15 cellular contexts compared by ENCODE assay signal in genomic region chr14:24317141-24317927, GRCh38. TPM values are rescaled to one million over a fixed set of nuclear protein-coding genes. Genes with fewer than 3 reads are reported as not detected.
DNase-seq lines count a peak whose midpoint lies in the region; ATAC-seq and TF ChIP-seq lines count a peak whose summit lies in the region.
"Had no signal": no experiment of that assay in that cellular context is flagged by ENCODE, and none has a peak within 500 bp of the region (broad histone marks: within the 10 kb centered on the region; RNA-seq: fewer than 3 reads in every experiment).

No MANE protein-coding gene starts in this region.

- H4K5ac ChIP-seq in IMR-90 (ENCODE audit: low read depth, low read length) = no peak overlapping the region

- no peaks in the 10 kb centered on the region for H3K36me3 ChIP-seq in IMR-90 (ENCODE audit: control insufficient read depth, insufficient read depth, low read length)

- H3K36me3 Mint-ChIP-seq in activated T-cell treated with anti-CD3 and anti-CD28 coated beads, Interleukin-2, amount 50 U/mL, for 24 hours (ENCODE audit: low read depth) = peaks cover 28% of the 10 kb centered on the region
- peaks cover 24% of the 10 kb centered on the region for H3K36me3 Mint-ChIP-seq in effector memory CD8-positive, alpha-beta T cell (ENCODE audit: insufficient read depth)
- peaks cover 2% of the 10 kb centered on the region for H3K36me3 Mint-ChIP-seq in stimulated activated effector memory CD8-positive, alpha-beta T cell treated with anti-CD3 and anti-CD28 coated beads, Interleukin-12 subunit alpha, Interleukin-12 subunit beta, amount 100 ng/mL, for 72 hours

- peaks cover 43% of the 10 kb centered on the region for H3K27me3 ChIP-seq in IMR-90 (ENCODE audit: control insufficient read depth, insufficient read depth, low read length)

- H4K20me1 ChIP-seq in IMR-90 (ENCODE audit: insufficient read depth, low read length) = no peaks in the 10 kb centered on the region

- CTCF ChIA-PET in IMR-90 (lab: Yijun Ruan, JAX) = no interaction called here

- peak overlapping the region; percentile 69 for H3K27ac Mint-ChIP-seq in activated T-cell treated with anti-CD3 and anti-CD28 coated beads, Interleukin-2, amount 50 U/mL, for 24 hours
- peak overlapping the region; percentile 11 to 15 for H3K27ac Mint-ChIP-seq in effector memory CD8-positive, alpha-beta T cell
- peak overlapping the region; percentile 65 for H3K27ac Mint-ChIP-seq in stimulated activated effector memory CD8-positive, alpha-beta T cell treated with anti-CD3 and anti-CD28 coated beads, Interleukin-12 subunit alpha, Interleukin-12 subunit beta, amount 100 ng/mL, for 72 hours
- H3K27ac Mint-ChIP-seq: activated CD8-positive, alpha-beta memory T cell treated with anti-CD3 and anti-CD28 coated beads, Interleukin-2, amount 10 ng/mL, durations not matched to agents 7 days and 5 days had no signal

- no peak for TF ChIP-seq RAD21 in IMR-90 (IDR thresholded peaks at IDR 0.05; ENCODE audit: low read length)

- H2BK20ac ChIP-seq in IMR-90 (ENCODE audit: low read depth, low read length) = no peak overlapping the region

- H3K9me3 Mint-ChIP-seq in activated T-cell treated with anti-CD3 and anti-CD28 coated beads, Interleukin-2, amount 50 U/mL, for 24 hours = no peaks in the 10 kb centered on the region
- no peaks in the 10 kb centered on the region for H3K9me3 Mint-ChIP-seq in effector memory CD8-positive, alpha-beta T cell
- no peaks in the 10 kb centered on the region for H3K9me3 Mint-ChIP-seq in stimulated activated effector memory CD8-positive, alpha-beta T cell treated with anti-CD3 and anti-CD28 coated beads, Interleukin-12 subunit alpha, Interleukin-12 subunit beta, amount 100 ng/mL, for 72 hours

- H3K79me1 ChIP-seq in IMR-90 (ENCODE audit: low read depth in 1 of 2, low read length in 2 of 2) = no peaks in the 10 kb centered on the region

- H2AFZ ChIP-seq in IMR-90 (replicated peaks; ENCODE audit: low read length, poor library complexity) = no peak overlapping the region

- no peak overlapping the region for H3K18ac ChIP-seq in IMR-90 (ENCODE audit: low read depth, low read length)

- no peaks in the 10 kb centered on the region for H3K4me1 ChIP-seq in IMR-90 (ENCODE audit: control insufficient read depth, insufficient read depth, low read length)

- 100% methylated on average over 1 of the region's 3 CpGs; no CpG with 5 or more reads in 1 of the 2 experiments for WGBS in IMR-90 (ENCODE audit: extremely low coverage in 2 of 2, insufficient read length in 1 of 2), 2 experiments

- peaks cover 6% of the 10 kb centered on the region for H3K9me1 ChIP-seq in IMR-90 (ENCODE audit: insufficient read depth, low read length)

- no peak overlapping the region for H3K4me2 ChIP-seq in IMR-90 (ENCODE audit: low read depth, low read length)

- BruUV-seq in IMR-90 (replicated peaks; lab: Mats Ljungman, UMichigan) = no TSS peak

- H3K23ac ChIP-seq in IMR-90 (ENCODE audit: low read depth, low read length) = no peak overlapping the region

- no peak overlapping the region for H2BK120ac ChIP-seq in IMR-90 (ENCODE audit: low read depth, low read length)

- H3K14ac ChIP-seq in IMR-90 (replicated peaks; ENCODE audit: low read depth, low read length) = no peak overlapping the region

- no peak overlapping the region for H3K27ac ChIP-seq in IMR-90 (ENCODE audit: insufficient read depth, low read length)

- no peak overlapping the region for H2AK5ac ChIP-seq in IMR-90 (ENCODE audit: low read depth, low read length)

- intact Hi-C loops in IMR-90 (cut with micrococcal nuclease) = no loop called here

- dilution Hi-C loops in IMR-90 (cut with HindIII; ENCODE audit: low sequenced_read_pairs, unreplicated experiment) = no loop called here

- H2BK5ac ChIP-seq in IMR-90 (ENCODE audit: low read depth, low read length, poor library complexity, severe bottlenecking) = no peak overlapping the region

- no peak overlapping the region for H4K91ac ChIP-seq in IMR-90 (ENCODE audit: insufficient read depth, low read depth, low read length)

- in situ Hi-C loops in IMR-90 (cut with MboI; ENCODE audit: low sequenced_read_pairs) = no loop called here

- POLR2A ChIA-PET in IMR-90 (lab: Charles Lee; ENCODE audit: unreplicated experiment) = no interaction called here

- H2AK9ac ChIP-seq in IMR-90 (replicated peaks; ENCODE audit: low read depth, low read length, poor library complexity) = peak overlapping the region; percentile 79

- no peak overlapping the region for H3K9ac ChIP-seq in IMR-90 (ENCODE audit: low read depth, low read length)

- H3K4me3 Mint-ChIP-seq in activated T-cell treated with anti-CD3 and anti-CD28 coated beads, Interleukin-2, amount 50 U/mL, for 24 hours = no peak overlapping the region
- no peak overlapping the region for H3K4me3 Mint-ChIP-seq in effector memory CD8-positive, alpha-beta T cell
- H3K4me3 Mint-ChIP-seq in stimulated activated effector memory CD8-positive, alpha-beta T cell treated with anti-CD3 and anti-CD28 coated beads, Interleukin-12 subunit alpha, Interleukin-12 subunit beta, amount 100 ng/mL, for 72 hours = no peak overlapping the region
- H3K4me3 Mint-ChIP-seq: activated CD8-positive, alpha-beta memory T cell treated with anti-CD3 and anti-CD28 coated beads, Interleukin-2, amount 10 ng/mL, durations not matched to agents 7 days and 5 days had no signal

- H3K4me1 Mint-ChIP-seq in activated T-cell treated with anti-CD3 and anti-CD28 coated beads, Interleukin-2, amount 50 U/mL, for 24 hours (ENCODE audit: low read depth) = peaks cover 45% of the 10 kb centered on the region
- peaks cover 40% of the 10 kb centered on the region in 2 donors for H3K4me1 Mint-ChIP-seq in effector memory CD8-positive, alpha-beta T cell (ENCODE audit: low read depth in 2 of 2)
- H3K4me1 Mint-ChIP-seq in stimulated activated effector memory CD8-positive, alpha-beta T cell treated with anti-CD3 and anti-CD28 coated beads, Interleukin-12 subunit alpha, Interleukin-12 subunit beta, amount 100 ng/mL, for 72 hours = peaks cover 46% of the 10 kb centered on the region

- no peak for TF ChIP-seq CTCF in IMR-90 (conservative IDR thresholded peaks at IDR 0.05; ENCODE audit: low read depth, low read length)

- no peak overlapping the region for H3K56ac ChIP-seq in IMR-90 (ENCODE audit: extremely low read depth, insufficient read depth, low read length)

- ATAC-seq in IMR-90 (ENCODE audit: low read depth) (no peak), HG03095 (IDR thresholded peaks at IDR 0.05; ENCODE audit: unreplicated experiment) (no peak)
- no peak for ATAC-seq in effector memory CD8-positive, alpha-beta T cell (replicated peaks)
- ATAC-seq in stimulated activated effector memory CD8-positive, alpha-beta T cell treated with anti-CD3 and anti-CD28 coated beads, Interleukin-12 subunit alpha, Interleukin-12 subunit beta, amount 100 ng/mL, for 72 hours = no peak
- ATAC-seq: activated CD8-positive, alpha-beta memory T cell treated with anti-CD3 and anti-CD28 coated beads, Interleukin-2, amount 10 ng/mL, durations not matched to agents 7 days and 5 days had no signal

- no peaks in the 10 kb centered on the region for H3K9me3 ChIP-seq in IMR-90 (ENCODE audit: control insufficient read depth, insufficient read depth, low read length)
- H3K9me3 ChIP-seq: left ventricle myocardium inferior had no signal

- no peak overlapping the region for H3K4me3 ChIP-seq in IMR-90 (ENCODE audit: insufficient read depth, low read depth, low read length)

- H3K4ac ChIP-seq in IMR-90 (ENCODE audit: low read depth, low read length) = no peak overlapping the region

- H4K8ac ChIP-seq in IMR-90 (ENCODE audit: low read depth in 2 of 2, low read length in 2 of 2) = no peak overlapping the region

- H3K27me3 Mint-ChIP-seq in activated T-cell treated with anti-CD3 and anti-CD28 coated beads, Interleukin-2, amount 50 U/mL, for 24 hours = no peaks in the 10 kb centered on the region
- peaks cover 0 to 9% of the 10 kb centered on the region in 2 donors for H3K27me3 Mint-ChIP-seq in effector memory CD8-positive, alpha-beta T cell

- no peak overlapping the region for H2BK15ac ChIP-seq in IMR-90 (ENCODE audit: low read depth, low read length)

- no peak for DNase-seq in activated T-cell treated with anti-CD3 and anti-CD28 coated beads, Interleukin-2, amount 50 U/mL, for 24 hours
- no peak for DNase-seq in activated T-cell treated with anti-CD3 and anti-CD28 coated beads for 4 hours
- DNase-seq in IMR-90 = no peak
- DNase-seq in effector memory CD8-positive, alpha-beta T cell = no peak
- DNase-seq in stimulated activated effector memory CD8-positive, alpha-beta T cell treated with anti-CD3 and anti-CD28 coated beads, Interleukin-12 subunit alpha, Interleukin-12 subunit beta, amount 100 ng/mL, for 72 hours (ENCODE audit: low spot score in 2 of 2) = no peak
- DNase-seq in stimulated activated CD4-positive, alpha-beta T cell treated with anti-CD3 and anti-CD28 coated beads, Interleukin-12 subunit alpha, Interleukin-12 subunit beta, amount 100 ng/mL, for 4 hours = no peak
- no peak for DNase-seq in NCI-H2081 (lab: John Stamatoyannopoulos, UW)
- DNase-seq: activated CD8-positive, alpha-beta memory T cell treated with anti-CD3 and anti-CD28 coated beads, Interleukin-2, amount 10 ng/mL, durations not matched to agents 7 days and 5 days; Kasumi-1; left ventricle myocardium inferior; OCI-M1; small intestine; T-helper 9 cell had no signal

- TF ChIP-seq POLR2A in IMR-90 (IDR thresholded peaks at IDR 0.05; ENCODE audit: low read depth, low read length) = no peak

TF ChIP-seq in IMR-90, 13 proteins besides CTCF, POLR2A, EP300 and RAD21 (continues in another document):
- TF ChIP-seq MAFK (IDR thresholded peaks at IDR 0.05; ENCODE audit: low read depth, low read length) = no peak

RNA-seq across cellular contexts. Expression of gene LTB4R, which starts 6.0 kb away (rescaled TPM):
- 0.18 and 0.28 TPM in 2 replicates for total RNA-seq in IMR-90 (2012; rRNA removed)
- polyA plus RNA-seq in IMR-90 (2012; rRNA removed) = 2.3 TPM in 2 replicates
- 0.10 and 0.38 TPM in 2 replicates for polyA plus RNA-seq in IMR-90 (2012; cell fraction: cytosol; rRNA removed)
- polyA plus RNA-seq in IMR-90 (2012; cell fraction: nucleus; rRNA removed; ENCODE audit: low replicate concordance) = 26.7 and 90.3 TPM in 2 replicates

RNA-seq across cellular contexts. Expression of gene LTB4R2, which starts 7.4 kb away (rescaled TPM):
- 0.56 and 0.72 TPM in 2 replicates for total RNA-seq in IMR-90 (2012; rRNA removed)
- polyA plus RNA-seq in IMR-90 (2012; rRNA removed) = 1.7 and 2.0 TPM in 2 replicates
- polyA plus RNA-seq in IMR-90 (2012; cell fraction: cytosol; rRNA removed) = 0.49 and 0.66 TPM in 2 replicates
- 17.9 and 66.1 TPM in 2 replicates for polyA plus RNA-seq in IMR-90 (2012; cell fraction: nucleus; rRNA removed; ENCODE audit: low replicate concordance)

RNA-seq across cellular contexts. Expression of gene CIDEB, which starts 9.6 kb away (rescaled TPM):
- under 0.01 TPM in 2 replicates for total RNA-seq in IMR-90 (2012; rRNA removed)
- polyA plus RNA-seq in IMR-90 (2012; rRNA removed) = 0.19 TPM in 2 replicates
- polyA plus RNA-seq in IMR-90 (2012; cell fraction: cytosol; rRNA removed) = 0.06 and 0.14 TPM in 2 replicates
- 0.26 and 0.33 TPM in 2 replicates for polyA plus RNA-seq in IMR-90 (2012; cell fraction: nucleus; rRNA removed; ENCODE audit: low replicate concordance)
- polyA plus RNA-seq: neural cell had no signal

RNA-seq across cellular contexts. Expression of gene ADCY4, which starts 17.5 kb away (rescaled TPM):
- not detected in 2 replicates for total RNA-seq in IMR-90 (2012; rRNA removed)
- polyA plus RNA-seq in IMR-90 (2012; rRNA removed) = 0.04 TPM in 1 of 2 replicates, not detected in the other
- 0.08 TPM in 1 of 2 replicates, not detected in the other for polyA plus RNA-seq in IMR-90 (2012; cell fraction: cytosol; rRNA removed)
- 0.33 and 0.42 TPM in 2 replicates for polyA plus RNA-seq in IMR-90 (2012; cell fraction: nucleus; rRNA removed; ENCODE audit: low replicate concordance)
- polyA plus RNA-seq: neural cell had no signal

RNA-seq across cellular contexts. Expression of gene NOP9, which starts 17.7 kb away (rescaled TPM):
- 22.5 and 25.8 TPM in 2 replicates for total RNA-seq in IMR-90 (2012; rRNA removed)
- 11.7 and 11.8 TPM in 2 replicates for polyA plus RNA-seq in IMR-90 (2012; rRNA removed)
- 6.1 and 6.8 TPM in 2 replicates for polyA plus RNA-seq in IMR-90 (2012; cell fraction: cytosol; rRNA removed)
- polyA plus RNA-seq in IMR-90 (2012; cell fraction: nucleus; rRNA removed; ENCODE audit: low replicate concordance) = 15.1 and 18.3 TPM in 2 replicates

Comparison
In these comparisons a context has a peak if more than half of its experiments do, and no peak if none do; other contexts are left out.
1. H3K27ac Mint-ChIP-seq: peak in every context shown above with its lines; median percentile 69 in activated T-cell treated with anti-CD3 and anti-CD28 coated beads, Interleukin-2, amount 50 U/mL, for 24 hours; 65 in stimulated activated effector memory CD8-positive, alpha-beta T cell treated with anti-CD3 and anti-CD28 coated beads, Interleukin-12 subunit alpha, Interleukin-12 subunit beta, amount 100 ng/mL, for 72 hours; 13 in effector memory CD8-positive, alpha-beta T cell.